10 cellular contexts compared by ENCODE assay signal in the genomic region with DNA sequence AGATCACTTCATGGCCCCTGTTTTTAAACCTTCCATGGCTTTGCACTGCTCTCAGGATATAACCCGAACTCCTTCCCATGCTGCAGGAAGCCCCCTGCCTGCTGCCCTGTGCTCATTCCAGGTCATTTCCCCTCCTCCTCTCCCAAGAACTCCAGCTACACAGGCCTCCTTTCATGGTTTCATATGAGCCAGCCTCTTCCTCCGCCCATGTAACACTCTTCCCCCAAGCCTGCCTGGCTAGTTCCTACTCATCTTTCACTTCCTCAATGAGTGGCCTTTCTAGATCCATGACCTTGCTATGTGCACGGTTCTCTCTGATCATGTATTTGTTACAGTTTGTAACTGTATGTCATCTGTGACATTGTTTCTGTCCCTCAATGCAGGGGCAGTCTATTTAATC. TPM values are rescaled to one million over a fixed set of nuclear protein-coding genes. Genes with fewer than 3 reads are reported as not detected.
DNase-seq lines count a peak whose midpoint lies in the region; ATAC-seq and TF ChIP-seq lines count a peak whose summit lies in the region.
"Had no signal": no experiment of that assay in that cellular context is flagged by ENCODE, and none has a peak within 500 bp of the region (broad histone marks: within the 10 kb centered on the region; RNA-seq: fewer than 3 reads in every experiment).

No MANE protein-coding gene starts in this region.

- CTCF ChIA-PET in A673 (lab: Charles Lee), result no interaction called here

- H3K4me1 ChIP-seq in A673 (ENCODE audit: insufficient read depth, low read length, poor library complexity, severe bottlenecking), result no peaks in the 10 kb centered on the region

- no TSS peak for BruUV-seq in A673 (replicated peaks; lab: Mats Ljungman, UMichigan)

- H3K9me3 ChIP-seq in A673 (ENCODE audit: low read depth, low read length, poor library complexity, severe bottlenecking), result no peaks in the 10 kb centered on the region

- H3K27ac ChIP-seq in A673 (ENCODE audit: low read depth, low read length, poor library complexity, severe bottlenecking), result no peak overlapping the region

- H3K27ac Mint-ChIP-seq in activated naive CD8-positive, alpha-beta T cell treated with anti-CD3 and anti-CD28 coated beads for 36 hours, result peak overlapping the region; percentile 5
- H3K27ac Mint-ChIP-seq in activated CD4-positive, alpha-beta T cell treated with anti-CD3 and anti-CD28 coated beads, Interleukin-2, amount 10 ng/mL, durations not matched to agents 24 days and 14 days, result no peak overlapping the region
- H3K27ac Mint-ChIP-seq: activated naive CD8-positive, alpha-beta T cell had no signal

- H3K36me3 ChIP-seq in A673 (ENCODE audit: insufficient read depth, low read length, poor library complexity, severe bottlenecking), result no peaks in the 10 kb centered on the region

- no peaks in the 10 kb centered on the region for H3K9me3 Mint-ChIP-seq in activated naive CD8-positive, alpha-beta T cell treated with anti-CD3 and anti-CD28 coated beads for 36 hours
- no peaks in the 10 kb centered on the region for H3K9me3 Mint-ChIP-seq in activated CD4-positive, alpha-beta T cell treated with anti-CD3 and anti-CD28 coated beads, Interleukin-2, amount 10 ng/mL, durations not matched to agents 24 days and 14 days

- H3K4me3 ChIP-seq in A673 (ENCODE audit: low read depth, low read length, poor library complexity, severe bottlenecking), result no peak overlapping the region

- peak; percentile 48 for ATAC-seq in HG03135 (IDR thresholded peaks at IDR 0.05; ENCODE audit: unreplicated experiment)

- H3K4me1 Mint-ChIP-seq in activated naive CD8-positive, alpha-beta T cell treated with anti-CD3 and anti-CD28 coated beads for 36 hours, result peaks cover 19% of the 10 kb centered on the region
- H3K4me1 Mint-ChIP-seq in activated CD4-positive, alpha-beta T cell treated with anti-CD3 and anti-CD28 coated beads, Interleukin-2, amount 10 ng/mL, durations not matched to agents 24 days and 14 days, result peaks cover 42% of the 10 kb centered on the region

- H3K36me3 Mint-ChIP-seq in activated naive CD8-positive, alpha-beta T cell treated with anti-CD3 and anti-CD28 coated beads for 36 hours, result no peaks in the 10 kb centered on the region
- H3K36me3 Mint-ChIP-seq in activated CD4-positive, alpha-beta T cell treated with anti-CD3 and anti-CD28 coated beads, Interleukin-2, amount 10 ng/mL, durations not matched to agents 24 days and 14 days (ENCODE audit: low read depth), result no peaks in the 10 kb centered on the region
- H3K36me3 Mint-ChIP-seq: activated naive CD8-positive, alpha-beta T cell had no signal

- peak; percentile 14 for DNase-seq in stimulated activated CD4-positive, alpha-beta T cell treated with anti-CD3 and anti-CD28 coated beads, Interleukin-1b, Interleukin-23, amount 100 ng/mL, for 48 hours
- no peak for DNase-seq in stimulated activated CD4-positive, alpha-beta T cell treated with anti-CD3 and anti-CD28 coated beads, Interleukin-2, amount 100 ng/mL, for 48 hours
- DNase-seq in activated naive CD8-positive, alpha-beta T cell treated with anti-CD3 and anti-CD28 coated beads for 36 hours, result no peak
- DNase-seq in A673 (ENCODE audit: low spot score), result no peak
- no peak for DNase-seq in NCI-H2029 treated with DMSO at 0.1 percent for 48 hours (lab: John Stamatoyannopoulos, UW)
- no peak for DNase-seq in activated CD4-positive, alpha-beta T cell treated with anti-CD3 and anti-CD28 coated beads, Interleukin-2, amount 10 ng/mL, durations not matched to agents 24 days and 14 days
- DNase-seq in NCI-H2107 treated with DMSO at 0.1 percent for 48 hours (lab: John Stamatoyannopoulos, UW; ENCODE audit: unreplicated experiment), result no peak

- no peaks in the 10 kb centered on the region for H3K27me3 ChIP-seq in A673 (replicated peaks; ENCODE audit: insufficient read depth, low read depth, low read length, poor library complexity)

- no peak for TF ChIP-seq CTCF in A673 (conservative IDR thresholded peaks at IDR 0.05; ENCODE audit: low read depth, low read length)

- intact Hi-C loops in A673 (cut with micrococcal nuclease; ENCODE audit: unreplicated experiment), result no loop called here
- intact Hi-C loops in activated CD4-positive, alpha-beta T cell treated with anti-CD3 and anti-CD28 coated beads, Interleukin-2, amount 10 ng/mL, durations not matched to agents 24 days and 14 days (cut with micrococcal nuclease), result no loop called here

- H3K4me3 Mint-ChIP-seq in activated naive CD8-positive, alpha-beta T cell treated with anti-CD3 and anti-CD28 coated beads for 36 hours, result no peak overlapping the region
- H3K4me3 Mint-ChIP-seq in activated CD4-positive, alpha-beta T cell treated with anti-CD3 and anti-CD28 coated beads, Interleukin-2, amount 10 ng/mL, durations not matched to agents 24 days and 14 days, result no peak overlapping the region
- H3K4me3 Mint-ChIP-seq: activated naive CD8-positive, alpha-beta T cell had no signal

- POLR2A ChIA-PET in A673 (lab: Charles Lee; ENCODE audit: low non-redundant PET), result no interaction called here

- peaks cover 6% of the 10 kb centered on the region for H3K27me3 Mint-ChIP-seq in activated naive CD8-positive, alpha-beta T cell treated with anti-CD3 and anti-CD28 coated beads for 36 hours
- no peaks in the 10 kb centered on the region for H3K27me3 Mint-ChIP-seq in activated CD4-positive, alpha-beta T cell treated with anti-CD3 and anti-CD28 coated beads, Interleukin-2, amount 10 ng/mL, durations not matched to agents 24 days and 14 days

RNA-seq across cellular contexts. Expression of a gene that starts 3.1 kb away (rescaled TPM):
- total RNA-seq in activated naive CD8-positive, alpha-beta T cell treated with anti-CD3 and anti-CD28 coated beads for 36 hours, result 1 to 10 TPM; 4.0 to 5.4 TPM
- not detected in 2 replicates for total RNA-seq in A673 (2021)
- total RNA-seq in activated CD4-positive, alpha-beta T cell treated with anti-CD3 and anti-CD28 coated beads, Interleukin-2, amount 10 ng/mL, durations not matched to agents 24 days and 14 days, result 5.3 and 6.2 TPM in 2 replicates

RNA-seq across cellular contexts. Expression of a gene that starts 42.2 kb away (rescaled TPM):
- total RNA-seq in activated naive CD8-positive, alpha-beta T cell treated with anti-CD3 and anti-CD28 coated beads for 36 hours, result 100 to 1,000 TPM; 130 to 136 TPM
- total RNA-seq in A673 (2021), result 138 and 158 TPM in 2 replicates
- 144 and 149 TPM in 2 replicates for total RNA-seq in activated CD4-positive, alpha-beta T cell treated with anti-CD3 and anti-CD28 coated beads, Interleukin-2, amount 10 ng/mL, durations not matched to agents 24 days and 14 days

RNA-seq across cellular contexts. Expression of a gene that starts 59.8 kb away (rescaled TPM):
- not detected for total RNA-seq in activated naive CD8-positive, alpha-beta T cell treated with anti-CD3 and anti-CD28 coated beads for 36 hours
- not detected in 2 replicates for total RNA-seq in A673 (2021)
- total RNA-seq in activated CD4-positive, alpha-beta T cell treated with anti-CD3 and anti-CD28 coated beads, Interleukin-2, amount 10 ng/mL, durations not matched to agents 24 days and 14 days, result not detected in 2 replicates
- total RNA-seq: M059J had no signal
